In genomic region chr19:2173841-2174577, GRCh38 we compare ENCODE assay signal across 18 cellular contexts. TPM values are rescaled to one million over a fixed set of nuclear protein-coding genes. Genes with fewer than 3 reads are reported as not detected.
DNase-seq lines count a peak whose midpoint lies in the region; ATAC-seq, FAIRE-seq and TF ChIP-seq lines count a peak whose summit lies in the region.
"Had no signal": no experiment of that assay in that cellular context is flagged by ENCODE, and none has a peak within 500 bp of the region (broad histone marks: within the 10 kb centered on the region; RNA-seq: fewer than 3 reads in every experiment).

No MANE protein-coding gene starts in this region.

- no peaks in the 10 kb centered on the region for H3K9me3 ChIP-seq in iPS-15b (ENCODE audit: control insufficient read depth, insufficient read depth, low read length)
- H3K9me3 ChIP-seq in psoas muscle: no peaks in the 10 kb centered on the region
- H3K9me3 ChIP-seq: MG63, Peyer's patch, suprapubic skin had no signal

- H3K27ac ChIP-seq in VCaP: peak overlapping the region; percentile 89
- peak overlapping the region; percentile 36 for H3K27ac ChIP-seq in psoas muscle
- H3K27ac ChIP-seq: suprapubic skin had no signal

- intact Hi-C loops in psoas muscle (cut with DNase I): no loop called here

- no peak for DNase-seq in GM12891 (ENCODE audit: insufficient read length, low spot score)
- no peak for DNase-seq in psoas muscle
- no peak for DNase-seq in middle frontal gyrus (ENCODE audit: extremely low spot score, low spot score)
- DNase-seq: activated CD8-positive, alpha-beta memory T cell treated with anti-CD3 and anti-CD28 coated beads for 24 hours; activated effector memory CD4-positive, alpha-beta T cell treated with anti-CD3 and anti-CD28 coated beads, Interleukin-2, amount 50 U/mL, for 16 hours; CD4-positive, alpha-beta T cell; DND-41; GOT3; left colon; MG63; NCI-H2029; NCI-H69; Peyer's patch had no signal

- ATAC-seq in psoas muscle: no peak
- no peak for ATAC-seq in HG03520 (IDR thresholded peaks at IDR 0.05; ENCODE audit: unreplicated experiment)
- no peak for ATAC-seq in GM18907 (IDR thresholded peaks at IDR 0.05; ENCODE audit: unreplicated experiment)
- ATAC-seq: left colon had no signal

- peak overlapping the region; percentile 54 for H3K9ac ChIP-seq in iPS-15b (ENCODE audit: low read depth, low read length)

- H3K36me3 ChIP-seq in iPS-15b (ENCODE audit: control insufficient read depth, insufficient read depth, low read length) (peaks cover 6% of the 10 kb centered on the region), psoas muscle (ENCODE audit: insufficient read depth in 1 of 2, low read depth in 1 of 2) (no peaks in the 10 kb centered on the region)
- H3K36me3 ChIP-seq: suprapubic skin had no signal

- H3K27me3 ChIP-seq in iPS-15b (ENCODE audit: control insufficient read depth, insufficient read depth, low read length): no peaks in the 10 kb centered on the region
- no peaks in the 10 kb centered on the region for H3K27me3 ChIP-seq in psoas muscle (ENCODE audit: insufficient read depth in 3 of 3, low read length in 2 of 3)
- H3K27me3 ChIP-seq: MG63, Peyer's patch, suprapubic skin had no signal

- no peak for TF ChIP-seq CTCF in VCaP (conservative IDR thresholded peaks at IDR 0.05)
- TF ChIP-seq CTCF in psoas muscle (IDR thresholded peaks at IDR 0.05): no peak

- WGBS in psoas muscle, 3 donors: 87 to 88% (median 87%) methylated on average over 14 of the region's 14 CpGs

- no peak for TF ChIP-seq POLR2A in GM12891 (IDR thresholded peaks at IDR 0.05; ENCODE audit: low read depth, low read length)

- H3K4me1 ChIP-seq in iPS-15b (ENCODE audit: control insufficient read depth, insufficient read depth, low read length) (peaks cover 7% of the 10 kb centered on the region), psoas muscle (peaks cover 70% of the 10 kb centered on the region)

- no peak overlapping the region for H3K4me3 ChIP-seq in iPS-15b (ENCODE audit: low read depth, low read length)
- no peak overlapping the region for H3K4me3 ChIP-seq in psoas muscle
- H3K4me3 ChIP-seq: MG63, Peyer's patch, suprapubic skin had no signal

- FAIRE-seq in GM12891 (lab: Jason Lieb, UNC): peak; percentile 71

TF ChIP-seq in GM12891, 5 proteins besides CTCF, POLR2A, EP300 and RAD21:
- TF ChIP-seq POU2F2 (IDR thresholded peaks at IDR 0.05; ENCODE audit: low read depth, low read length) (no peak), TAF1 (IDR thresholded peaks at IDR 0.05; ENCODE audit: low read depth, low read length) (no peak), POLR2AphosphoS5 (IDR thresholded peaks at IDR 0.05; ENCODE audit: low read depth, low read length) (no peak), SPI1 (IDR thresholded peaks at IDR 0.05; ENCODE audit: low read depth, low read length) (no peak), PAX5 (IDR thresholded peaks at IDR 0.05; ENCODE audit: insufficient read depth, low read length, severe bottlenecking) (no peak)

RNA-seq across cellular contexts. Expression of gene DOT1L, which starts 10.3 kb away (rescaled TPM):
- polyA plus RNA-seq in GM12891 (2012; ENCODE audit: low read depth, missing spikeins): 18.5 TPM
- total RNA-seq in psoas muscle: 10 to 100 TPM; 11.2 to 25.9 (median 22.1) TPM
- polyA plus RNA-seq in psoas muscle: 10 to 100 TPM in 2 of 3 donors, 1 to 10 TPM in 1; 7.6 to 16.3 (median 15.5) TPM

RNA-seq across cellular contexts. Expression of gene AP3D1, which starts 22.6 kb away (rescaled TPM):
- polyA plus RNA-seq in GM12891 (2012; ENCODE audit: low read depth, missing spikeins): 80.2 TPM
- 100 to 1,000 TPM in 2 of 4 donors, 10 to 100 TPM in 2; 71.9 to 103 (median 91.4) TPM for total RNA-seq in psoas muscle
- 100 to 1,000 TPM in 1 of 3 donors, 10 to 100 TPM in 2; 51.5 to 120 (median 76.0) TPM for polyA plus RNA-seq in psoas muscle
